14 cellular contexts compared by ENCODE assay signal in the genomic region with DNA sequence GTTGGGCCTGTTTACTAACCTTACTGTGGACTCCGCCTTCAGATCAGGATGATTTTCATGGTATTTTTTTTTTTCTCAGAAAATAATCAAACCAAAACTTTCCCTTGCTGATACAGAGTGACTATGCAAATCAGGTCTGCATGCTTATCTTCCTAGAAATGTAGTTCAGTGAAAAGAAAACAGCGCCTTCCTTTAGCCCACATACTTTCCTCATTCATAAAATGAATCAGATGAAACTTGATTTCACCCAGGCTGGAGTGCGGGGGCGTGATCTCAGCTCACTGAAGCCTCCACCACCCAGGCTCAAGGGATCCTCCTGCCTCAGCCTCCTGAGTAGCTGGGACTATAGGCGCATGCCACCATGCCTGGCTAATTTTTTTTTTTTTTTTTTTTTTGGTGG. TPM values are rescaled to one million over a fixed set of nuclear protein-coding genes. Genes with fewer than 3 reads are reported as not detected.
DNase-seq lines count a peak whose midpoint lies in the region; ATAC-seq and TF ChIP-seq lines count a peak whose summit lies in the region.
"Had no signal": no experiment of that assay in that cellular context is flagged by ENCODE, and none has a peak within 500 bp of the region (broad histone marks: within the 10 kb centered on the region; RNA-seq: fewer than 3 reads in every experiment).

No MANE protein-coding gene starts in this region.

- H3K36me3 ChIP-seq in adrenal gland (replicated peaks in 1 of 2), result no peaks in the 10 kb centered on the region
- H3K36me3 ChIP-seq: suprapubic skin had no signal

- POLR2A ChIA-PET in GM10248 (lab: Yijun Ruan, JAX), result no interaction called here

- H3K4me1 ChIP-seq in adrenal gland (replicated peaks in 1 of 2), result peaks cover 52 to 76% of the 10 kb centered on the region in 2 donors

- H3K27me3 ChIP-seq in adrenal gland, result no peaks in the 10 kb centered on the region
- H3K27me3 ChIP-seq: suprapubic skin had no signal

- TF ChIP-seq CTCF in GM10248 (IDR thresholded peaks at IDR 0.05; ENCODE audit: control extremely low read depth, extremely low read depth, low read depth, missing control alignments), result no peak
- no peak for TF ChIP-seq CTCF in adrenal gland (IDR thresholded peaks at IDR 0.05)

- CTCF ChIA-PET in GM10248 (lab: Yijun Ruan, JAX), result interaction anchor here (0.9 to 1.4 kb wide), 3 partner anchors 9 to 54 kb away, joined by 3 to 5 read pairs (median 4); no protein-coding TSS in a partner anchor

- 68 to 79% (median 72%) methylated on average over 5 of the region's 5 CpGs for WGBS in adrenal gland, 4 donors

- intact Hi-C loops in adrenal gland (cut with DNase I), result no loop called here

- ATAC-seq in GM21717 (IDR thresholded peaks at IDR 0.05; ENCODE audit: unreplicated experiment) (no peak), GM18867 (IDR thresholded peaks at IDR 0.05; ENCODE audit: unreplicated experiment) (no peak)

- peak overlapping the region in 3 of 5 donors; percentile 29 to 54 (median 36) for H3K27ac ChIP-seq in adrenal gland
- H3K27ac ChIP-seq: suprapubic skin had no signal

- DNase-seq in GM10248 (ENCODE audit: extremely low spot score) (peak; percentile 50), adrenal gland (peak in 3 of 7 donors; percentile 36 to 50 (median 44)), NCI-H187 (lab: John Stamatoyannopoulos, UW) (no peak), NCI-H128 (lab: John Stamatoyannopoulos, UW; ENCODE audit: unreplicated experiment) (no peak)
- peak; percentile 18 for DNase-seq in activated CD4-positive, CD25-positive, alpha-beta regulatory T cell treated with anti-CD3 and anti-CD28 coated beads, Interleukin-2, amount 50 U/mL, for 16 hours (ENCODE audit: low read depth, low spot score)
- peak; percentile 65 for DNase-seq in stimulated activated CD4-positive, alpha-beta T cell treated with anti-CD3 and anti-CD28 coated beads, Interleukin-2, amount 100 ng/mL, for 4 hours (ENCODE audit: low read depth)
- DNase-seq: C1 segment of cervical spinal cord, H7, immature natural killer cell, NCI-H2081, occipital lobe had no signal

- TF ChIP-seq POLR2A in adrenal gland (IDR thresholded peaks at IDR 0.05), result no peak

- H3K4me3 ChIP-seq in adrenal gland, result no peak overlapping the region
- H3K4me3 ChIP-seq: suprapubic skin had no signal

- H3K9me3 ChIP-seq in adrenal gland (replicated peaks in 1 of 3), result no peaks in the 10 kb centered on the region
- H3K9me3 ChIP-seq: suprapubic skin had no signal

RNA-seq across cellular contexts. Expression of a gene that starts 26.0 kb away (rescaled TPM):
- total RNA-seq in adrenal gland, result 10 to 100 TPM; 15.1 to 40.9 (median 23.9) TPM
- polyA plus RNA-seq in adrenal gland, result 1 to 10 TPM; 3.1 to 8.7 (median 5.1) TPM

Comparison
In these comparisons a context has a peak if more than half of its experiments do, and no peak if none do; other contexts are left out.
1. DNase-seq: peak in GM10248 (single experiment), activated CD4-positive, CD25-positive, alpha-beta regulatory T cell treated with anti-CD3 and anti-CD28 coated beads, Interleukin-2, amount 50 U/mL, for 16 hours (single experiment) and stimulated activated CD4-positive, alpha-beta T cell treated with anti-CD3 and anti-CD28 coated beads, Interleukin-2, amount 100 ng/mL, for 4 hours (single experiment); none in NCI-H187 (0 of 2) and NCI-H128 (single experiment).